ENCODE assay signal across 35 cellular contexts in the genomic region with DNA sequence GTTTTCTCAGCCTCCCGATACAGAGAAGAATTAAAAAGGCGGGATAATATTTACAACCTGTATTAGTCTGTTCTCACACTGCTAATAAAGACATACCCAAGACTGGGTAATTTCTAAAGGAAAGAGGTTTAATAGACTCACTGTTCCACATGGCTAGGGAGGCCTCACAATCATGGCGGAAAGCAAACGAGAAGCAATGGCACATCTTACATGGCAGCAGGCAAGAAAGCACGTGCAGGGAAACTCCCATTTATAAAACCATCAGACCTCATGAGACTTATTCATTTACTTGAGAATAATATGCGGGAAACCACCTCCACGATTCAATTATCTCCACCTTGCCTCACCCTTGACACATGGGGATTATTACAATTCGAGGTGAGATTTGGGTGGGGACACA. TPM values are rescaled to one million over a fixed set of nuclear protein-coding genes. Genes with fewer than 3 reads are reported as not detected.
"Had no signal": no experiment of that assay in that cellular context is flagged by ENCODE, and none has a peak within 500 bp of the region (broad histone marks: within the 10 kb centered on the region; RNA-seq: fewer than 3 reads in every experiment).

No MANE protein-coding gene starts in this region.

- H3K9me3 Mint-ChIP-seq: dendritic cell treated with granulocyte-macrophage colony-stimulating factor and Interleukin-4, amounts not matched to agents 40 ng/mL and 50 ng/mL, for 4 days; effector memory CD8-positive, alpha-beta T cell; mesothelial cell of epicardium; naive B cell had no signal

- H3K27ac ChIP-seq: colonic mucosa, epithelial cell of prostate, esophagus squamous epithelium, left lung had no signal

- H3K27me3 ChIP-seq: colonic mucosa, esophagus squamous epithelium, gastrocnemius medialis, heart right ventricle, left lung had no signal

- ATAC-seq: effector memory CD8-positive, alpha-beta T cell; esophagus mucosa; gastrocnemius medialis; left cardiac atrium; left lung; mucosa of descending colon had no signal

- H3K4me3 ChIP-seq: colonic mucosa, esophagus squamous epithelium, gastrocnemius medialis, heart right ventricle, left lung, lung, mucosa of descending colon had no signal

- DNase-seq: colonic mucosa; cortex of kidney; effector CD8-positive, alpha-beta T cell; effector memory CD8-positive, alpha-beta T cell; endodermal cell; erythroblast; esophagus squamous epithelium; foreskin fibroblast; foreskin melanocyte; gastrocnemius medialis; glutamatergic neuron; head of caudate nucleus; heart right ventricle; hippocampal formation; left cardiac atrium; left lung; left ventricle myocardium superior; mammary epithelial cell; mesenchymal stem cell; mucosa of descending colon; naive B cell had no signal

- FAIRE-seq: endometrium, islet of Langerhans, keratinocyte had no signal

- H3K4me1 ChIP-seq: colonic mucosa had no signal

- H3K4me3 Mint-ChIP-seq: dendritic cell treated with granulocyte-macrophage colony-stimulating factor and Interleukin-4, amounts not matched to agents 40 ng/mL and 50 ng/mL, for 4 days; effector memory CD8-positive, alpha-beta T cell; endodermal cell; mesothelial cell of epicardium; naive B cell had no signal

- H3K36me3 Mint-ChIP-seq: mesothelial cell of epicardium, naive B cell had no signal

- H3K4me1 Mint-ChIP-seq: naive B cell had no signal

- H3K27ac Mint-ChIP-seq: dendritic cell treated with granulocyte-macrophage colony-stimulating factor and Interleukin-4, amounts not matched to agents 40 ng/mL and 50 ng/mL, for 4 days; effector memory CD8-positive, alpha-beta T cell; endodermal cell; mesothelial cell of epicardium; naive B cell had no signal

- H3K9me3 ChIP-seq: colonic mucosa, esophagus squamous epithelium, gastrocnemius medialis, heart right ventricle, left lung, mucosa of descending colon had no signal

- H3K36me3 ChIP-seq: colonic mucosa, esophagus squamous epithelium, gastrocnemius medialis, heart right ventricle, left lung had no signal

RNA-seq across cellular contexts. Expression of gene RTP1, which starts 30.5 kb away (rescaled TPM):
- total RNA-seq: colonic mucosa, dermis microvascular lymphatic vessel endothelial cell, esophagus mucosa, esophagus squamous epithelium, gastrocnemius medialis, glomerular endothelial cell, kidney epithelial cell, left cardiac atrium, left lung, left ventricle myocardium superior, lower leg skin, lung, mammary epithelial cell, mesenteric fat pad, mesothelial cell of epicardium, mucosa of descending colon, myocyte had no signal
- polyA plus RNA-seq: heart right ventricle, keratinocyte, lung, mammary epithelial cell had no signal
